Comparison of ENCODE assay signal across 29 cellular contexts in the genomic region with DNA sequence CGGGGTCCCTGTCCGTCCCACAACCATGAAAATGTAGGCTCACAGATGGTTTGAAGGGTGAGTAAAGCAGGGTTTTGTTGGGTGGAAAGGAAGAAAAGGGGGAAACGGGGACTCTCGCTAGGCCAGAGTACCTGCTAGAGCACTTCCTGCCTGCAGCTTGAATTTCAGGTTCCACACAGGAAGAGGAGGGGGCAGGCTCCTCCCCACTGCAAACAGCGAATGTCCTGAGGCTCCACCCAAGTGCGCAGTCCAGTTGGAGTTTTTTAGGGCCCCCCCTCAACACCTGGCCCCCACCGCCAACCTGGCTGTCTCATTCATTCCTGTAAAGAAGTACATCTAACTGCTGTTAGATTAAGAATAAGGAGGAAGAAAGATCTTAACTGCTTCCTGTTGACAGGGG.
"Had no signal": no experiment of that assay in that cellular context is flagged by ENCODE, and none has a peak within 500 bp of the region (broad histone marks: within the 10 kb centered on the region; RNA-seq: fewer than 3 reads in every experiment).

No MANE protein-coding gene starts in this region.

- H3K4me1 ChIP-seq: esophagus muscularis mucosa, foreskin keratinocyte, gastrocnemius medialis had no signal

- H3K36me3 Mint-ChIP-seq: activated naive CD8-positive, alpha-beta T cell had no signal

- H3K27ac ChIP-seq: brain microvascular endothelial cell, coronary artery, dorsolateral prefrontal cortex, esophagus muscularis mucosa, foreskin keratinocyte, gastrocnemius medialis, VCaP had no signal

- H3K27ac Mint-ChIP-seq: activated B cell treated with CpG ODN at 0.5 μM for 24 hours; activated CD8-positive, alpha-beta T cell treated with anti-CD3 and anti-CD28 coated beads for 36 hours; activated naive CD8-positive, alpha-beta T cell; activated T-helper 17 cell treated with anti-CD3 and anti-CD28 coated beads, Interleukin-2, amount 50 U/mL, for 72 hours; dendritic cell treated with granulocyte-macrophage colony-stimulating factor and Interleukin-4, amounts not matched to agents 40 ng/mL and 50 ng/mL, for 4 days; endodermal cell had no signal

- H3K36me3 ChIP-seq: brain microvascular endothelial cell, esophagus muscularis mucosa, gastrocnemius medialis had no signal

- H3K4me3 Mint-ChIP-seq: activated B cell treated with CpG ODN at 0.5 μM for 24 hours; activated CD8-positive, alpha-beta T cell treated with anti-CD3 and anti-CD28 coated beads for 36 hours; activated naive CD8-positive, alpha-beta T cell; activated T-cell treated with anti-CD3 and anti-CD28 coated beads, Interleukin-2, amount 50 U/mL, for 4 hours; activated T-helper 17 cell treated with anti-CD3 and anti-CD28 coated beads, Interleukin-2, amount 50 U/mL, for 72 hours; central memory CD8-positive, alpha-beta T cell; dendritic cell treated with granulocyte-macrophage colony-stimulating factor and Interleukin-4, amounts not matched to agents 40 ng/mL and 50 ng/mL, for 4 days; endodermal cell had no signal

- H3K4me3 ChIP-seq: coronary artery, dorsolateral prefrontal cortex, esophagus muscularis mucosa, gastrocnemius medialis had no signal

- DNase-seq: activated B cell treated with CpG ODN at 0.5 μM for 24 hours; activated CD4-positive, alpha-beta T cell treated with anti-CD3 and anti-CD28 coated beads for 48 hours; activated CD4-positive, alpha-beta T cell treated with anti-CD3 and anti-CD28 coated beads, Interleukin-2, amount 50 U/mL, for 1 hour; activated CD4-positive, alpha-beta T cell treated with anti-CD3 and anti-CD28 coated beads, Interleukin-2, amount 50 U/mL, for 48 hours; activated CD8-positive, alpha-beta memory T cell treated with anti-CD3 and anti-CD28 coated beads for 24 hours; activated CD8-positive, alpha-beta T cell treated with anti-CD3 and anti-CD28 coated beads for 36 hours; activated effector memory CD4-positive, alpha-beta T cell treated with Interleukin-2 at 50 U/mL for 16 hours; activated gamma-delta T cell treated with Interleukin-2 at 50 U/mL for 16 hours; activated naive CD4-positive, alpha-beta T cell treated with anti-CD3 and anti-CD28 coated beads, Interleukin-2, amount 50 U/mL, for 16 hours; activated naive CD4-positive, alpha-beta T cell treated with Interleukin-2 at 50 U/mL for 16 hours; activated T-cell treated with anti-CD3 and anti-CD28 coated beads, Interleukin-2, amount 50 U/mL, for 4 hours; amniotic stem cell; anterior cingulate cortex; brain microvascular endothelial cell; dorsolateral prefrontal cortex; effector memory CD4-positive, alpha-beta T cell; endodermal cell; erythroblast; foreskin keratinocyte; gastrocnemius medialis; T-helper 2 cell had no signal

- H3K27me3 Mint-ChIP-seq: activated B cell treated with CpG ODN at 0.5 μM for 24 hours; activated naive CD8-positive, alpha-beta T cell; central memory CD8-positive, alpha-beta T cell; dendritic cell treated with granulocyte-macrophage colony-stimulating factor and Interleukin-4, amounts not matched to agents 40 ng/mL and 50 ng/mL, for 4 days had no signal

- H3K27me3 ChIP-seq: brain microvascular endothelial cell, esophagus muscularis mucosa, foreskin keratinocyte, gastrocnemius medialis had no signal

- ATAC-seq: activated CD4-positive, CD25-positive, alpha-beta regulatory T cell treated with anti-CD3 and anti-CD28 coated beads, Interleukin-2, amount 50 U/mL, for 24 hours; activated CD8-positive, alpha-beta T cell treated with anti-CD3 and anti-CD28 coated beads for 36 hours; activated T-cell treated with anti-CD3 and anti-CD28 coated beads, Interleukin-2, amount 50 U/mL, for 4 hours; activated T-helper 17 cell treated with anti-CD3 and anti-CD28 coated beads, Interleukin-2, amount 50 U/mL, for 72 hours; foreskin keratinocyte; gastrocnemius medialis had no signal

- H3K9me3 Mint-ChIP-seq: activated CD8-positive, alpha-beta T cell treated with anti-CD3 and anti-CD28 coated beads for 36 hours; activated T-cell treated with anti-CD3 and anti-CD28 coated beads, Interleukin-2, amount 50 U/mL, for 4 hours; activated T-helper 17 cell treated with anti-CD3 and anti-CD28 coated beads, Interleukin-2, amount 50 U/mL, for 72 hours; central memory CD8-positive, alpha-beta T cell; dendritic cell treated with granulocyte-macrophage colony-stimulating factor and Interleukin-4, amounts not matched to agents 40 ng/mL and 50 ng/mL, for 4 days had no signal

- H3K4me1 Mint-ChIP-seq: activated B cell treated with CpG ODN at 0.5 μM for 24 hours; activated T-helper 17 cell treated with anti-CD3 and anti-CD28 coated beads, Interleukin-2, amount 50 U/mL, for 72 hours; central memory CD8-positive, alpha-beta T cell had no signal

- H3K9me3 ChIP-seq: esophagus muscularis mucosa, gastrocnemius medialis had no signal
